9 cellular contexts compared by ENCODE assay signal in the genomic region with DNA sequence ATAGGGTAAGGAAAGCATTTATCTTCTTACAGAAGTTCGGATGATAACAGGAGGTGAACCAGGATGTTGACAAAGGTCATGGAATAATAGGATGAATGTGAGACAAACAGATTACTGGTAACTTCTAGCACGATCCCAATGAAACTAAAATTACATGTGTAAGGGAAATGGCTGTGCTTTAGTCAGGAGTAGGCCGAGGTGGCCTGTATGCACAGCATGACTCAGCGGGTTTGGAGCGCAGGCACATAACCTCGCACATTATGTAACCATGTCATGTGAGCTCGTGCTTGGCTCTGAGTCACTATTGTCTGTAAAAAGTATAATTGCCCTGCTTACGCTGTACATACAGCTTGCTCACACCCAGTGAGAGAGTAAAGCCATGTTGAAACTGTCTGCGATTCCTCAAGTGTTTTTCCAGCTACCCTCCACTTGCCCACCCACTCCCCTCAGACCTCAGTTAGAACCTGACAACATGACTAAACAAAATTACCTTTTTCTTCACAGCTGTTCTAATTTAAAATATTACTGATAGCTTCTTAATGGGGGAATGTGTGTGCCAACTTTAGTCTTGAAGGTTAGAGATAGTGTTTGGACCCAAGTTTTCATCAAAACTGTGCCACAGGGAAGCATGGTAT.
A peak's percentile ranks its signal among the peaks of the same experiment; 100 is the strongest.
DNase-seq lines count a peak whose midpoint lies in the region; ATAC-seq and TF ChIP-seq lines count a peak whose summit lies in the region.
"Had no signal": no experiment of that assay in that cellular context is flagged by ENCODE, and none has a peak within 500 bp of the region (broad histone marks: within the 10 kb centered on the region; RNA-seq: fewer than 3 reads in every experiment).

No MANE protein-coding gene starts in this region.

- H3K27ac Mint-ChIP-seq in dendritic cell treated with granulocyte-macrophage colony-stimulating factor and Interleukin-4, amounts not matched to agents 40 ng/mL and 50 ng/mL, for 4 days = peak overlapping the region; percentile 56

- H3K4me3 Mint-ChIP-seq in dendritic cell treated with granulocyte-macrophage colony-stimulating factor and Interleukin-4, amounts not matched to agents 40 ng/mL and 50 ng/mL, for 4 days = no peak overlapping the region

- DNase-seq in ELF-1 (ENCODE audit: low read depth, low spot score) (peak; percentile 16), NAMALWA (ENCODE audit: low spot score) (peak; percentile 62), DMS153 (lab: John Stamatoyannopoulos, UW) (no peak)
- DNase-seq in activated CD4-positive, CD25-positive, alpha-beta regulatory T cell (lab: John Stamatoyannopoulos, UW) = no peak
- DNase-seq in NK-92 treated with Interleukin-12 subunit alpha and Interleukin-12 subunit beta, amount 100 ng/mL, for 24 hours (lab: John Stamatoyannopoulos, UW) = no peak

- no peaks in the 10 kb centered on the region for H3K27me3 ChIP-seq in neutrophil
- H3K27me3 ChIP-seq: cardiac muscle cell had no signal

- H3K9me3 Mint-ChIP-seq in dendritic cell treated with granulocyte-macrophage colony-stimulating factor and Interleukin-4, amounts not matched to agents 40 ng/mL and 50 ng/mL, for 4 days = no peaks in the 10 kb centered on the region

- peaks cover 33% of the 10 kb centered on the region for H3K4me1 Mint-ChIP-seq in dendritic cell treated with granulocyte-macrophage colony-stimulating factor and Interleukin-4, amounts not matched to agents 40 ng/mL and 50 ng/mL, for 4 days (ENCODE audit: low read depth)

- no peaks in the 10 kb centered on the region for H3K27me3 Mint-ChIP-seq in dendritic cell treated with granulocyte-macrophage colony-stimulating factor and Interleukin-4, amounts not matched to agents 40 ng/mL and 50 ng/mL, for 4 days

- H3K27ac ChIP-seq in neutrophil = peak overlapping the region; percentile 60
- H3K27ac ChIP-seq: cardiac muscle cell had no signal

- H3K36me3 Mint-ChIP-seq in dendritic cell treated with granulocyte-macrophage colony-stimulating factor and Interleukin-4, amounts not matched to agents 40 ng/mL and 50 ng/mL, for 4 days (ENCODE audit: low read depth) = peaks cover 68% of the 10 kb centered on the region

- no peaks in the 10 kb centered on the region for H3K9me3 ChIP-seq in neutrophil

- no peak for TF ChIP-seq CTCF in neutrophil (IDR thresholded peaks at IDR 0.05)

- peaks cover 16 to 25% of the 10 kb centered on the region in 2 experiments for H3K4me1 ChIP-seq in neutrophil (ENCODE audit: control insufficient read depth in 1 of 2, insufficient read depth in 1 of 2, low read depth in 1 of 2, low read length in 1 of 2)

- no peak for ATAC-seq in GM21390 (IDR thresholded peaks at IDR 0.05; ENCODE audit: unreplicated experiment)

- no peak overlapping the region for H3K4me3 ChIP-seq in neutrophil (ENCODE audit: low read depth in 1 of 2, low read length in 1 of 2)
- H3K4me3 ChIP-seq: cardiac muscle cell had no signal

- peaks cover 65% of the 10 kb centered on the region for H3K36me3 ChIP-seq in neutrophil

- intact Hi-C loops in dendritic cell treated with granulocyte-macrophage colony-stimulating factor and Interleukin-4, amounts not matched to agents 40 ng/mL and 50 ng/mL, for 4 days (cut with micrococcal nuclease) = loop anchor here (10.0 kb wide), 2 partner anchors 793 to 1623 kb away; a partner anchor contains a TSS

Comparison
In these comparisons a context has a peak if more than half of its experiments do, and no peak if none do; other contexts are left out.
1. DNase-seq: peak in ELF-1 (single experiment) and NAMALWA (single experiment); none in activated CD4-positive, CD25-positive, alpha-beta regulatory T cell (0 of 4), NK-92 treated with Interleukin-12 subunit alpha and Interleukin-12 subunit beta, amount 100 ng/mL, for 24 hours (single experiment) and DMS153 (single experiment).